In genomic region chr2:222751821-222752719, GRCh38 we compare ENCODE assay signal across 12 cellular contexts.
DNase-seq lines count a peak whose midpoint lies in the region; ATAC-seq and TF ChIP-seq lines count a peak whose summit lies in the region.
"Had no signal": no experiment of that assay in that cellular context is flagged by ENCODE, and none has a peak within 500 bp of the region (broad histone marks: within the 10 kb centered on the region; RNA-seq: fewer than 3 reads in every experiment).

No MANE protein-coding gene starts in this region.

- POLR2A ChIA-PET in HEK293T (lab: Yijun Ruan, JAX), result interaction anchor here (1.7 kb wide), 1 partner anchor 110 kb away, joined by 6 read pairs; no protein-coding TSS in a partner anchor

- H3K9ac ChIP-seq in SK-N-MC (ENCODE audit: insufficient read length), result peak overlapping the region; percentile 9

- 68 to 73% methylated on average over 13 of the region's 13 CpGs for WGBS in testis, 2 donors

- H3K9me3 ChIP-seq in cardiac muscle cell (ENCODE audit: low read depth) (no peaks in the 10 kb centered on the region), SK-N-MC (ENCODE audit: low read depth, low read length) (no peaks in the 10 kb centered on the region), testis (no peaks in the 10 kb centered on the region)
- H3K9me3 ChIP-seq: BE2C had no signal

- no peak overlapping the region for H3K4me3 ChIP-seq in cardiac muscle cell
- no peak overlapping the region for H3K4me3 ChIP-seq in SK-N-MC
- H3K4me3 ChIP-seq in testis, result no peak overlapping the region

- H3K36me3 ChIP-seq in cardiac muscle cell (no peaks in the 10 kb centered on the region), SK-N-MC (ENCODE audit: insufficient read depth, low read length) (no peaks in the 10 kb centered on the region), testis (ENCODE audit: low read depth, missing control alignments) (no peaks in the 10 kb centered on the region)
- H3K36me3 ChIP-seq: BE2C had no signal

- intact Hi-C loops in cardiac septum (cut with DNase I) (loop anchor here (5.0 kb wide), 1 partner anchor 40 kb away; no protein-coding TSS in a partner anchor), testis (cut with DNase I; ENCODE audit: low total_unique reads) (no loop called here), posterior cingulate gyrus (cut with DNase I) (no loop called here)

- ATAC-seq in GM18867 (IDR thresholded peaks at IDR 0.05; ENCODE audit: unreplicated experiment), result no peak

- no peak for TF ChIP-seq CTCF in cardiac muscle cell (IDR thresholded peaks at IDR 0.05; ENCODE audit: low read depth, low read length)
- no peak for TF ChIP-seq CTCF in testis (IDR thresholded peaks at IDR 0.05)

- H3K4me1 ChIP-seq in cardiac muscle cell (ENCODE audit: low read depth), result peaks cover 23% of the 10 kb centered on the region
- peaks cover 25% of the 10 kb centered on the region for H3K4me1 ChIP-seq in testis
- H3K4me1 ChIP-seq: BE2C had no signal

- H3K27ac ChIP-seq in cardiac muscle cell (peak overlapping the region; percentile 86), SK-N-MC (no peak overlapping the region), testis (peak overlapping the region; percentile 46 to 76)

- DNase-seq in cardiac muscle cell (ENCODE audit: low read depth in 1 of 2, low spot score in 1 of 2) (no peak), cardiac septum (ENCODE audit: low spot score) (no peak), SK-N-MC (ENCODE audit: low read depth, low spot score) (no peak), iris pigment epithelial cell (ENCODE audit: low read depth) (peak; percentile 33), testis (no peak), posterior cingulate gyrus (no peak), HEK293T (ENCODE audit: extremely low spot score) (no peak)
- DNase-seq: activated naive CD8-positive, alpha-beta T cell treated with anti-CD3 and anti-CD28 coated beads for 36 hours; BE2C; SIG-M5; stimulated activated naive CD4-positive, alpha-beta T cell treated with Interleukin-2 at 50 U/mL for 16 hours had no signal

- CTCF ChIA-PET in HEK293T (lab: Yijun Ruan, JAX), result no interaction called here

- TF ChIP-seq POLR2A in testis (IDR thresholded peaks at IDR 0.05), result no peak

- H3K27me3 ChIP-seq in cardiac muscle cell (no peaks in the 10 kb centered on the region), testis (no peaks in the 10 kb centered on the region)
- H3K27me3 ChIP-seq: BE2C had no signal

TF ChIP-seq in HEK293T, 16 proteins besides CTCF, POLR2A, EP300 and RAD21:
- TF ChIP-seq L3MBTL2 (conservative IDR thresholded peaks at IDR 0.05) (no peak), LEF1 (IDR thresholded peaks at IDR 0.05; ENCODE audit: borderline replicate concordance) (no peak), FOXA1 (IDR thresholded peaks at IDR 0.05) (no peak)
